Comparison of ENCODE assay signal across 26 cellular contexts in the genomic region with DNA sequence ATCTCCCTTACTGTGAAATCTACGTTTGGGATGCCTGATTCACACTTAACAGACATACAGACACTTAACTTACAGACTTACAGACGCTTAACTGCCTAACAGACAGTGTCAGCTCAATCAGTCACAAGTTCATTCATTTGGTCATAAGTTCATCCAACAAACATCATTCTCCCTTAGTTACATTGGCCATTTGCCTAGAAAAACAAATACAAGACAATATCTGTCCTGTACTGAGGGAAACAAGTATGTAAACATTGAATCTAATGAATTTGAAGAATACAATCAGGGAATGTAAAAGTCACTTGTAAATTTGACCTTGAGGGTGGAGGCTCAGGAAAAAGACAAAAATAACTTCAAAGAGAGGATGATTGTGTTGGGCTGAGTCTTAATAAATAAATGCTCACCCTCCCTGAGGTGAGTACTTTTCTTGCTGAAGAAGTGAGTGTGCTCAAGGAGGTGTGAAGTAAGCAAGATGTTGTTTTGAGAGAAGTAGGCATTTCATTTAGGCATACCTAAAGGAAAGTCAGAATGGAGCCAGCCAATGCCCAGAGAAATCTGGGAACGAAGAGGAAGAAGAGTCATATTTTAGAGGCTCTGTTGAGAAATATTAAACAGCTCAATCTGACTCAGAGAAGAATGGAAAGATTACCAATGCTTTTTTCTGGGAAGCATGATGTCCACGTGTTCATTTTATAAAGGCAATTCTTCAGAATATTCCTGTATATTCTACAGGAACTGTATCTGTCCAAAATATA.
DNase-seq lines count a peak whose midpoint lies in the region; ATAC-seq and TF ChIP-seq lines count a peak whose summit lies in the region.
"Had no signal": no experiment of that assay in that cellular context is flagged by ENCODE, and none has a peak within 500 bp of the region (broad histone marks: within the 10 kb centered on the region; RNA-seq: fewer than 3 reads in every experiment).

No MANE protein-coding gene starts in this region.

- no peaks in the 10 kb centered on the region for H3K9me3 ChIP-seq in uterus
- H3K9me3 ChIP-seq: gastrocnemius medialis, Peyer's patch had no signal

- H3K27me3 ChIP-seq in uterus = no peaks in the 10 kb centered on the region
- H3K27me3 ChIP-seq: gastrocnemius medialis, Peyer's patch had no signal

- H3K36me3 ChIP-seq in uterus = no peaks in the 10 kb centered on the region
- H3K36me3 ChIP-seq: gastrocnemius medialis, Peyer's patch had no signal

- no peak for TF ChIP-seq POLR2A in uterus (IDR thresholded peaks at IDR 0.05)

- in situ Hi-C loops in Caki2 (cut with HindIII; ENCODE audit: low pct_unique_long_range_greater_than_20kb, low sequenced_read_pairs) = loop anchor here (25.0 kb wide), 1 partner anchor 137 kb away; no protein-coding TSS in a partner anchor

- ATAC-seq in left ventricle myocardium superior (peak; percentile 64), HG03439 (IDR thresholded peaks at IDR 0.05; ENCODE audit: unreplicated experiment) (no peak)
- ATAC-seq: activated naive CD8-positive, alpha-beta T cell treated with anti-CD3 and anti-CD28 coated beads, Interleukin-2, amount 50 U/mL, for 24 hours; gastrocnemius medialis; HCT116; left colon had no signal

- H3K27ac ChIP-seq in uterus = no peak overlapping the region
- H3K27ac ChIP-seq: C4-2B, gastrocnemius medialis, Peyer's patch had no signal

- H3K4me1 ChIP-seq in uterus = no peaks in the 10 kb centered on the region
- H3K4me1 ChIP-seq: gastrocnemius medialis, Peyer's patch had no signal

- no peak for TF ChIP-seq CTCF in uterus (IDR thresholded peaks at IDR 0.05)

- H3K4me3 ChIP-seq in uterus = no peak overlapping the region
- H3K4me3 ChIP-seq: gastrocnemius medialis, Peyer's patch had no signal

- DNase-seq in Caki2 (ENCODE audit: low read depth) (peak; percentile 87), RPMI7951 (ENCODE audit: low read depth) (peak; percentile 3), dermis microvascular lymphatic vessel endothelial cell (ENCODE audit: low read depth in 2 of 2) (peak; percentile 15 to 78), left ventricle myocardium superior (no peak), uterus (no peak), GF-D8 (lab: John Stamatoyannopoulos, UW) (no peak)
- no peak for DNase-seq in activated CD4-positive, alpha-beta T cell treated with anti-CD3 and anti-CD28 coated beads for 1 hour
- DNase-seq: activated CD4-positive, alpha-beta T cell treated with anti-CD3 and anti-CD28 coated beads, Interleukin-2, amount 10 ng/mL, durations not matched to agents 24 days and 14 days; activated CD8-positive, alpha-beta memory T cell treated with anti-CD3 and anti-CD28 coated beads, Interleukin-2, amount 50 U/mL, for 4 hours; activated effector memory CD4-positive, alpha-beta T cell treated with Interleukin-2 at 50 U/mL for 16 hours; activated naive CD8-positive, alpha-beta T cell treated with anti-CD3 and anti-CD28 coated beads, Interleukin-2, amount 50 U/mL, for 24 hours; cerebellar nuclear complex; DMS53; effector memory CD4-positive, alpha-beta T cell; gastrocnemius medialis; left colon; NCI-H187 treated with DMSO at 0.1 percent for 48 hours; NCI-H446 treated with DMSO at 0.1 percent for 48 hours; Peyer's patch; retina; stimulated activated CD4-positive, alpha-beta T cell treated with anti-CD3 and anti-CD28 coated beads, Interleukin-12 subunit alpha, Interleukin-12 subunit beta, amount 100 ng/mL, for 4 hours; stimulated activated CD8-positive, alpha-beta memory T cell treated with anti-CD3 and anti-CD28 coated beads, Interleukin-4, amount 100 ng/mL, for 48 hours; T1000 had no signal

- intact Hi-C loops in left ventricle myocardium superior (cut with micrococcal nuclease) = no loop called here
- intact Hi-C loops in uterus (cut with DNase I; ENCODE audit: low total_unique reads) = no loop called here

Comparison
In these comparisons a context has a peak if more than half of its experiments do, and no peak if none do; other contexts are left out.
1. DNase-seq: peak in Caki2 (single experiment), RPMI7951 (single experiment) and dermis microvascular lymphatic vessel endothelial cell (2 of 2); none in left ventricle myocardium superior (single experiment), activated CD4-positive, alpha-beta T cell treated with anti-CD3 and anti-CD28 coated beads for 1 hour (single experiment), uterus (0 of 2) and GF-D8 (single experiment).